1 cellular context compared by ENCODE assay signal in genomic region chr12:54591001-54591591, GRCh38.
TF ChIP-seq lines count a peak whose summit lies in the region.

No MANE protein-coding gene starts in this region.

TF ChIP-seq in A549, 52 proteins besides CTCF, POLR2A, EP300 and RAD21 (continued from another document):
- TF ChIP-seq ELK1 (IDR thresholded peaks at IDR 0.05; ENCODE audit: low read depth, low read length), result no peak
- no peak for TF ChIP-seq EHF (CRISPR knock-in tag; IDR thresholded peaks at IDR 0.05)
- TF ChIP-seq MAFK (IDR thresholded peaks at IDR 0.05; ENCODE audit: partially characterized antibody), result peak; percentile 31
- TF ChIP-seq E2F6 (IDR thresholded peaks at IDR 0.05; ENCODE audit: borderline replicate concordance, low read depth), result no peak
- no peak for TF ChIP-seq JUN (IDR thresholded peaks at IDR 0.05)
- TF ChIP-seq NPAS2 (CRISPR knock-in tag; IDR thresholded peaks at IDR 0.05; ENCODE audit: borderline replicate concordance), result no peak
